12 cellular contexts compared by ENCODE assay signal in genomic region chr2:220076734-220077133, GRCh38.
DNase-seq lines count a peak whose midpoint lies in the region; ATAC-seq, FAIRE-seq and TF ChIP-seq lines count a peak whose summit lies in the region.
"Had no signal": no experiment of that assay in that cellular context is flagged by ENCODE, and none has a peak within 500 bp of the region (broad histone marks: within the 10 kb centered on the region; RNA-seq: fewer than 3 reads in every experiment).

No MANE protein-coding gene starts in this region.

- H3K9ac ChIP-seq in IMR-90 (ENCODE audit: low read depth, low read length) = no peak overlapping the region

- no peak overlapping the region for H3K14ac ChIP-seq in IMR-90 (replicated peaks; ENCODE audit: low read depth, low read length)

- no peak overlapping the region for H2AK9ac ChIP-seq in IMR-90 (replicated peaks; ENCODE audit: low read depth, low read length, poor library complexity)

- intact Hi-C loops in IMR-90 (cut with micrococcal nuclease) = no loop called here

- H2AK5ac ChIP-seq in IMR-90 (ENCODE audit: low read depth, low read length) = no peak overlapping the region

- H3K79me2 ChIP-seq in ACC112 (ENCODE audit: control insufficient read depth, insufficient read depth, low read length, unreplicated experiment) = no peaks in the 10 kb centered on the region

- H3K27ac ChIP-seq in ACC112 (ENCODE audit: low read depth, low read length) (peak overlapping the region; percentile 77), IMR-90 (ENCODE audit: insufficient read depth, low read length) (no peak overlapping the region), mesodermal cell (ENCODE audit: low read depth, low read length, severe bottlenecking) (peak overlapping the region; percentile 85)

- H3K9me1 ChIP-seq in IMR-90 (ENCODE audit: insufficient read depth, low read length) = no peaks in the 10 kb centered on the region

- H2BK5ac ChIP-seq in IMR-90 (ENCODE audit: low read depth, low read length, poor library complexity, severe bottlenecking) = no peak overlapping the region

- no peak overlapping the region for H4K5ac ChIP-seq in IMR-90 (ENCODE audit: low read depth, low read length)

- H3K4me3 ChIP-seq in ACC112 (ENCODE audit: low read depth, low read length) (peak overlapping the region; percentile 43), IMR-90 (ENCODE audit: insufficient read depth, low read depth, low read length) (no peak overlapping the region), cardiac fibroblast (replicated peaks in 1 of 2; ENCODE audit: low read depth in 2 of 2, low read length in 2 of 2) (no peak overlapping the region), mesodermal cell (ENCODE audit: extremely low read depth, insufficient read depth, low read length, poor library complexity, severe bottlenecking) (no peak overlapping the region)
- H3K4me3 ChIP-seq: suprapubic skin had no signal

- H2AFZ ChIP-seq in ACC112 (ENCODE audit: low read length, unreplicated experiment) = peak overlapping the region; percentile 72
- peak overlapping the region; percentile 40 for H2AFZ ChIP-seq in IMR-90 (replicated peaks; ENCODE audit: low read length, poor library complexity)

- no peaks in the 10 kb centered on the region for H3K79me1 ChIP-seq in IMR-90 (ENCODE audit: low read depth in 1 of 2, low read length in 2 of 2)

- no peaks in the 10 kb centered on the region for H4K20me1 ChIP-seq in IMR-90 (ENCODE audit: insufficient read depth, low read length)

- no peaks in the 10 kb centered on the region; the same call in 1 of the 2 replicates for H3K27me3 ChIP-seq in ACC112 (ENCODE audit: insufficient read depth, low read length)
- H3K27me3 ChIP-seq in IMR-90 (ENCODE audit: control insufficient read depth, insufficient read depth, low read length) = peaks cover 2% of the 10 kb centered on the region; the same call in 1 of the 2 replicates
- H3K27me3 ChIP-seq: suprapubic skin had no signal

- H3K23ac ChIP-seq in IMR-90 (ENCODE audit: low read depth, low read length) = no peak overlapping the region

- peak; percentile 42 for DNase-seq in IMR-90
- DNase-seq in cardiac fibroblast (ENCODE audit: low read depth in 2 of 2) = peak; percentile 60 to 69
- DNase-seq in GM19239 (ENCODE audit: insufficient read length, low spot score) = no peak
- no peak for DNase-seq in DMS79 treated with DMSO at 0.1 percent for 48 hours (lab: John Stamatoyannopoulos, UW)
- no peak for DNase-seq in SW 1271 (lab: John Stamatoyannopoulos, UW)
- DNase-seq: activated CD4-positive, alpha-beta T cell treated with anti-CD3 and anti-CD28 coated beads, Interleukin-2, amount 10 ng/mL, durations not matched to agents 7 days and 5 days; anterior cingulate cortex; stimulated activated CD4-positive, alpha-beta T cell treated with anti-CD3 and anti-CD28 coated beads, Interleukin-12 subunit alpha, Interleukin-12 subunit beta, amount 100 ng/mL, for 4 hours had no signal

- CTCF ChIA-PET in IMR-90 (lab: Yijun Ruan, JAX) = interaction anchor here (1.5 kb wide), 1 partner anchor 10 kb away, joined by 3 read pairs; no protein-coding TSS in a partner anchor

- no peak overlapping the region for H2BK15ac ChIP-seq in IMR-90 (ENCODE audit: low read depth, low read length)

- FAIRE-seq in GM19239 (lab: Jason Lieb, UNC) = no peak

- no peak overlapping the region for H4K8ac ChIP-seq in IMR-90 (ENCODE audit: low read depth in 2 of 2, low read length in 2 of 2)

- 0 out of 2 replicates have a peak, but pooled peaks have one; percentile 20 for TF ChIP-seq CTCF in IMR-90 (conservative IDR thresholded peaks at IDR 0.05; ENCODE audit: low read depth, low read length)
- TF ChIP-seq CTCF in cardiac fibroblast (IDR thresholded peaks at IDR 0.05; ENCODE audit: low read depth, low read length) = peak; percentile 49

- in situ Hi-C loops in IMR-90 (cut with MboI; ENCODE audit: low sequenced_read_pairs) = no loop called here

- H2BK120ac ChIP-seq in IMR-90 (ENCODE audit: low read depth, low read length) = no peak overlapping the region

- no peak for TF ChIP-seq POLR2A in IMR-90 (IDR thresholded peaks at IDR 0.05; ENCODE audit: low read depth, low read length)

- no peak overlapping the region for H3K56ac ChIP-seq in IMR-90 (ENCODE audit: extremely low read depth, insufficient read depth, low read length)

- ATAC-seq in IMR-90 (ENCODE audit: low read depth) (no peak), GM21737 (IDR thresholded peaks at IDR 0.05; ENCODE audit: unreplicated experiment) (no peak)

- BruUV-seq in IMR-90 (replicated peaks; lab: Mats Ljungman, UMichigan) = no TSS peak

- TF ChIP-seq RAD21 in IMR-90 (IDR thresholded peaks at IDR 0.05; ENCODE audit: low read length) = no peak; the same call in 1 of the 2 replicates

- no peak overlapping the region for H2BK20ac ChIP-seq in IMR-90 (ENCODE audit: low read depth, low read length)

- dilution Hi-C loops in IMR-90 (cut with HindIII; ENCODE audit: low sequenced_read_pairs, unreplicated experiment) = no loop called here

- no peak overlapping the region for H4K91ac ChIP-seq in IMR-90 (ENCODE audit: insufficient read depth, low read depth, low read length)

- WGBS in IMR-90 (ENCODE audit: extremely low coverage in 2 of 2, insufficient read length in 1 of 2), 2 experiments = 27% methylated on average over 8 of the region's 9 CpGs; no CpG with 5 or more reads in 1 of the 2 experiments
- WGBS in mesodermal cell (ENCODE audit: insufficient coverage in 2 of 2), 2 experiments = 68 to 71% methylated on average over 8 to 9 of the region's 9 CpGs

- POLR2A ChIA-PET in IMR-90 (lab: Charles Lee; ENCODE audit: unreplicated experiment) = no interaction called here

- no peak overlapping the region for H3K4ac ChIP-seq in IMR-90 (ENCODE audit: low read depth, low read length)

- H3K36me3 ChIP-seq in ACC112 (ENCODE audit: insufficient read depth, low read length) (no peaks in the 10 kb centered on the region), IMR-90 (ENCODE audit: control insufficient read depth, insufficient read depth, low read length) (no peaks in the 10 kb centered on the region), mesodermal cell (ENCODE audit: control insufficient read depth, insufficient read depth, low read length) (no peaks in the 10 kb centered on the region)
- H3K36me3 ChIP-seq: suprapubic skin had no signal

- H3K4me2 ChIP-seq in IMR-90 (ENCODE audit: low read depth, low read length) = 0 out of 2 replicates have a peak overlapping the region, but pooled peaks have one; percentile 4

- H3K9me3 ChIP-seq in IMR-90 (ENCODE audit: control insufficient read depth, insufficient read depth, low read length) (no peaks in the 10 kb centered on the region), mesodermal cell (ENCODE audit: control insufficient read depth, low read length) (no peaks in the 10 kb centered on the region)
- H3K9me3 ChIP-seq: suprapubic skin had no signal

- H3K18ac ChIP-seq in IMR-90 (ENCODE audit: low read depth, low read length) = no peak overlapping the region

- H3K4me1 ChIP-seq in ACC112 (ENCODE audit: control insufficient read depth, insufficient read depth, low read length, unreplicated experiment) (peaks cover 20% of the 10 kb centered on the region), IMR-90 (ENCODE audit: control insufficient read depth, insufficient read depth, low read length) (peaks cover 2% of the 10 kb centered on the region; the same call in 1 of the 2 replicates), mesodermal cell (ENCODE audit: control insufficient read depth, insufficient read depth, low read length, poor library complexity, severe bottlenecking) (peaks cover 24% of the 10 kb centered on the region)

TF ChIP-seq in IMR-90, 13 proteins besides CTCF, POLR2A, EP300 and RAD21:
- TF ChIP-seq MXI1 (IDR thresholded peaks at IDR 0.05; ENCODE audit: borderline replicate concordance, low read depth, low read length) = no peak
- no peak for TF ChIP-seq ELK1 (IDR thresholded peaks at IDR 0.05; ENCODE audit: borderline replicate concordance, low read depth, low read length)
- no peak for TF ChIP-seq NFE2L2 (IDR thresholded peaks at IDR 0.05; ENCODE audit: low read depth, low read length)
- TF ChIP-seq MAFK (IDR thresholded peaks at IDR 0.05; ENCODE audit: low read depth, low read length) = no peak
- no peak for TF ChIP-seq RFX5 (IDR thresholded peaks at IDR 0.05; ENCODE audit: low read depth, low read length)
- no peak for TF ChIP-seq SMC3 (IDR thresholded peaks at IDR 0.05; ENCODE audit: low read depth, low read length)
- TF ChIP-seq CHD1 (IDR thresholded peaks at IDR 0.05; ENCODE audit: low read depth, low read length) = no peak
- TF ChIP-seq FOS (IDR thresholded peaks at IDR 0.05; ENCODE audit: low read depth, low read length) = no peak
- no peak for TF ChIP-seq MAZ (IDR thresholded peaks at IDR 0.05; ENCODE audit: borderline replicate concordance, low read depth, low read length)
- no peak for TF ChIP-seq RCOR1 (IDR thresholded peaks at IDR 0.05; ENCODE audit: insufficient replicate concordance, low read length)
- TF ChIP-seq BHLHE40 (IDR thresholded peaks at IDR 0.05; ENCODE audit: low read depth, low read length) = no peak
- no peak for TF ChIP-seq USF2 (IDR thresholded peaks at IDR 0.05; ENCODE audit: low read depth, low read length)
- no peak for TF ChIP-seq CEBPB (IDR thresholded peaks at IDR 0.05; ENCODE audit: low read depth, low read length)

Comparison
In these comparisons a context has a peak if more than half of its experiments do, and no peak if none do; other contexts are left out.
1. DNase-seq: peak in IMR-90 (single experiment) and cardiac fibroblast (2 of 2); none in GM19239 (single experiment), DMS79 treated with DMSO at 0.1 percent for 48 hours (single experiment) and SW 1271 (0 of 2).